ENCODE assay signal across 30 cellular contexts in the genomic region with DNA sequence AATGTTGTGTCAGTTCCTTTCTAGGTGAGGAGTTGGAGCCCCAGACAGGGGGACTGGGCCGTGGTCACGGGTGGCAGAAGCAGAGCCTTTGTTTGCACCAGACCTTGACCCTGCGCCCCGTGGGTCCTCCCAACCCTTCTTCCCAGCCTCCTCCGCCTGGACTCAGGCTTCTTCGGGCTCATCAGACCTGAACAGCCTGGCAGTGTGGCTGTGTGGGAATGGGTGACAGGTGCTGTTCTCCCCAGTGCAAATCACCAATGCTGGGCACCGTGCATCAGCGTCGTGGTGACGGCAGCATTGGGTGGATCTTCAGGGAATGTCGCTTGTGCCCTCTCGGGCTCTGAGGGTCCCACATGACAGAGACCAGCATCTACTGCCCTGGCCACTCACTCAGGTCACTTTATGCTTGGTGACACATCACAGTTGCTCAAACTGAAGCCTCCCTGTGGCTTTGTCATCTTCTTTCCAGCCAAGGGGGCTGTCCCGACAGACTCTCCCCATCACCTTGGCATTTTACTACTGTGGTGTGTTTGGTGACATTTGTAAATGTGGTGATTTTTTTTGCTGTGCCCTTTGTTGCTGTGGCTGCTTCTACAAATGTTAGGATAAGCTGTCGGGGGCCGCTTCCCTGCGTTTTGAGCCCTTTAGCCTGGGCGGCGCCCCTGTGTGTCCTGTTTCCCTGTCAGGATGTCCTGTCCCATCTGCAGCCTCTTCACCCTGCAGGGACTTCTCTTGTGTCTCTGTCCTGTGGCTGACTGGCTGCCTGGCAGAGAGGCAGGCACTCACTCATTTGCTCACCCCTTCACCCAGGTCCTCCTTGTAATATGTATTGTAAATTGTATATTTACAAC. TPM values are rescaled to one million over a fixed set of nuclear protein-coding genes. Genes with fewer than 3 reads are reported as not detected.
A peak's percentile ranks its signal among the peaks of the same experiment; 100 is the strongest.
DNase-seq lines count a peak whose midpoint lies in the region; ATAC-seq and TF ChIP-seq lines count a peak whose summit lies in the region.
"Had no signal": no experiment of that assay in that cellular context is flagged by ENCODE, and none has a peak within 500 bp of the region (broad histone marks: within the 10 kb centered on the region; RNA-seq: fewer than 3 reads in every experiment).

No MANE protein-coding gene starts in this region.

- no peaks in the 10 kb centered on the region for H3K9me3 Mint-ChIP-seq in activated naive CD4-positive, alpha-beta T cell treated with anti-CD3 and anti-CD28 coated beads, Interleukin-2, amount 50 U/mL, for 72 hours
- H3K9me3 Mint-ChIP-seq in central memory CD8-positive, alpha-beta T cell, result no peaks in the 10 kb centered on the region
- H3K9me3 Mint-ChIP-seq in neural crest cell, result no peaks in the 10 kb centered on the region
- H3K9me3 Mint-ChIP-seq: activated T-helper 2 cell treated with anti-CD3 and anti-CD28 coated beads, Interferon-gamma antibody, Interleukin-2, Interleukin-4, amounts not matched to agents 10 μg/mL and 5 μg/mL and 100 μg/mL, durations not matched to agents 14 hours and 24 hours and 36 hours had no signal

- H3K4me3 Mint-ChIP-seq in central memory CD8-positive, alpha-beta T cell, result no peak overlapping the region
- H3K4me3 Mint-ChIP-seq in neural crest cell, result no peak overlapping the region
- H3K4me3 Mint-ChIP-seq: activated CD4-positive, alpha-beta T cell treated with anti-CD3 and anti-CD28 coated beads for 36 hours; neural progenitor cell had no signal

- H3K27ac Mint-ChIP-seq in activated naive CD4-positive, alpha-beta T cell treated with anti-CD3 and anti-CD28 coated beads, Interleukin-2, amount 50 U/mL, for 72 hours, result peak overlapping the region in 1 of 2 donors; percentile 25
- peak overlapping the region; percentile 49 for H3K27ac Mint-ChIP-seq in central memory CD8-positive, alpha-beta T cell (ENCODE audit: low read depth)
- H3K27ac Mint-ChIP-seq in neural crest cell (ENCODE audit: unreplicated experiment), result peak overlapping the region; percentile 35
- H3K27ac Mint-ChIP-seq: activated CD4-positive, alpha-beta T cell treated with anti-CD3 and anti-CD28 coated beads for 36 hours; activated T-helper 2 cell treated with anti-CD3 and anti-CD28 coated beads, Interferon-gamma antibody, Interleukin-2, Interleukin-4, amounts not matched to agents 10 μg/mL and 5 μg/mL and 100 μg/mL, durations not matched to agents 14 hours and 24 hours and 36 hours; neural progenitor cell had no signal

- H3K27me3 ChIP-seq in left ventricle myocardium inferior (ENCODE audit: low read depth), result peaks cover 32% of the 10 kb centered on the region
- H3K27me3 ChIP-seq: adrenal gland, body of pancreas, neural progenitor cell, sigmoid colon had no signal

- no peaks in the 10 kb centered on the region for H3K27me3 Mint-ChIP-seq in central memory CD8-positive, alpha-beta T cell
- H3K27me3 Mint-ChIP-seq in neural crest cell (ENCODE audit: low read depth), result no peaks in the 10 kb centered on the region
- H3K27me3 Mint-ChIP-seq: activated CD4-positive, alpha-beta T cell treated with anti-CD3 and anti-CD28 coated beads for 36 hours had no signal

- no peak overlapping the region for H3K27ac ChIP-seq in left ventricle myocardium inferior (replicated peaks)
- H3K27ac ChIP-seq: body of pancreas, epithelial cell of prostate, lower lobe of right lung, neural progenitor cell, PC-9, sigmoid colon, tibial artery had no signal

- DNase-seq in activated naive CD4-positive, alpha-beta T cell treated with anti-CD3 and anti-CD28 coated beads, Interleukin-2, amount 50 U/mL, for 72 hours (ENCODE audit: low spot score in 2 of 2), result no peak
- no peak for DNase-seq in activated naive CD4-positive, alpha-beta T cell treated with Interleukin-2 at 50 U/mL for 16 hours
- DNase-seq in central memory CD8-positive, alpha-beta T cell (ENCODE audit: low spot score in 2 of 2), result no peak
- DNase-seq in neural crest cell (ENCODE audit: low read depth, low spot score) (no peak), left ventricle myocardium inferior (no peak)
- DNase-seq: body of pancreas; Caco-2; DMS79 treated with DMSO at 0.1 percent for 48 hours; effector CD4-positive, alpha-beta T cell; NCI-H1105 treated with DMSO at 0.1 percent for 48 hours; NCI-H2029 treated with DMSO at 0.1 percent for 48 hours; NCI-H526; PC-9; SHP77; stimulated activated CD4-positive, alpha-beta T cell treated with anti-CD3 and anti-CD28 coated beads, Interleukin-15, amount 100 ng/mL, for 24 hours had no signal

- no peaks in the 10 kb centered on the region for H3K36me3 Mint-ChIP-seq in activated naive CD4-positive, alpha-beta T cell treated with anti-CD3 and anti-CD28 coated beads, Interleukin-2, amount 50 U/mL, for 72 hours
- H3K36me3 Mint-ChIP-seq in central memory CD8-positive, alpha-beta T cell (ENCODE audit: insufficient read depth), result no peaks in the 10 kb centered on the region
- H3K36me3 Mint-ChIP-seq in neural crest cell (ENCODE audit: low read depth), result peaks cover 20% of the 10 kb centered on the region

- intact Hi-C loops in left ventricle myocardium inferior (cut with micrococcal nuclease), result no loop called here

- no peaks in the 10 kb centered on the region for H3K9me3 ChIP-seq in left ventricle myocardium inferior (replicated peaks)
- H3K9me3 ChIP-seq: adrenal gland, body of pancreas, Caco-2, lower lobe of right lung, sigmoid colon, tibial artery had no signal

- H3K36me3 ChIP-seq in left ventricle myocardium inferior, result no peaks in the 10 kb centered on the region
- H3K36me3 ChIP-seq: adrenal gland, HAP-1, lower lobe of right lung, neural progenitor cell, sigmoid colon, tibial artery had no signal

- no peaks in the 10 kb centered on the region for H3K4me1 ChIP-seq in left ventricle myocardium inferior
- H3K4me1 ChIP-seq: adrenal gland, body of pancreas, Caco-2, HAP-1, lower lobe of right lung, sigmoid colon, tibial artery had no signal

- H3K4me1 Mint-ChIP-seq in central memory CD8-positive, alpha-beta T cell, result peaks cover 37% of the 10 kb centered on the region
- peaks cover 39% of the 10 kb centered on the region for H3K4me1 Mint-ChIP-seq in neural crest cell

- no peak for TF ChIP-seq CTCF in neural crest cell (conservative IDR thresholded peaks at IDR 0.05)
- no peak for TF ChIP-seq CTCF in left ventricle myocardium inferior (IDR thresholded peaks at IDR 0.05; ENCODE audit: borderline replicate concordance)

- H3K4me3 ChIP-seq in left ventricle myocardium inferior, result no peak overlapping the region
- H3K4me3 ChIP-seq: adrenal gland, body of pancreas, HAP-1, K562, lower lobe of right lung, neural progenitor cell, PC-9, sigmoid colon, tibial artery had no signal

- ATAC-seq in activated naive CD4-positive, alpha-beta T cell treated with anti-CD3 and anti-CD28 coated beads, Interleukin-2, amount 50 U/mL, for 72 hours, result peak; percentile 48 to 94
- no peak for ATAC-seq in central memory CD8-positive, alpha-beta T cell (replicated peaks; ENCODE audit: extremely low read depth, poor library complexity, severe bottlenecking)
- no peak for ATAC-seq in HG02763 (IDR thresholded peaks at IDR 0.05; ENCODE audit: unreplicated experiment)
- no peak for ATAC-seq in HG02610 (IDR thresholded peaks at IDR 0.05; ENCODE audit: unreplicated experiment)
- ATAC-seq: activated CD4-positive, alpha-beta T cell treated with anti-CD3 and anti-CD28 coated beads for 36 hours; body of pancreas; K562; lower lobe of right lung had no signal

RNA-seq across cellular contexts. Expression of a gene that starts 14.5 kb away (rescaled TPM):
- 10 to 100 TPM; 11.8 to 16.4 TPM for total RNA-seq in activated naive CD4-positive, alpha-beta T cell treated with anti-CD3 and anti-CD28 coated beads, Interleukin-2, amount 50 U/mL, for 72 hours
- 78.6 and 79.9 TPM in 2 replicates for total RNA-seq in neural crest cell
- 0.38 TPM for total RNA-seq in left ventricle myocardium inferior
- total RNA-seq: Caco-2, HT-29, MCF 10A, PC-9 had no signal

RNA-seq across cellular contexts. Expression of a gene that starts 51.8 kb away (rescaled TPM):
- not detected for total RNA-seq in activated naive CD4-positive, alpha-beta T cell treated with anti-CD3 and anti-CD28 coated beads, Interleukin-2, amount 50 U/mL, for 72 hours
- not detected in 2 replicates for total RNA-seq in neural crest cell
- not detected for total RNA-seq in left ventricle myocardium inferior
- total RNA-seq: activated CD4-positive, alpha-beta T cell treated with anti-CD3 and anti-CD28 coated beads for 36 hours; activated T-helper 2 cell treated with anti-CD3 and anti-CD28 coated beads, Interferon-gamma antibody, Interleukin-2, Interleukin-4, amounts not matched to agents 10 μg/mL and 5 μg/mL and 100 μg/mL, durations not matched to agents 14 hours and 24 hours and 36 hours; adrenal gland; body of pancreas; Caco-2; HT-29; lower lobe of right lung; MCF 10A; PC-9; sigmoid colon; T-helper 2 cell treated with Interferon-gamma antibody and Interleukin-4, amounts not matched to agents 100 ng/mL and 5 ng/mL, for 36 hours had no signal

Comparison
In these comparisons a context has a peak if more than half of its experiments do, and no peak if none do; other contexts are left out.
1. ATAC-seq: peak in activated naive CD4-positive, alpha-beta T cell treated with anti-CD3 and anti-CD28 coated beads, Interleukin-2, amount 50 U/mL, for 72 hours (2 of 2); none in central memory CD8-positive, alpha-beta T cell (single experiment), HG02763 (single experiment) and HG02610 (single experiment).